In the genomic region with DNA sequence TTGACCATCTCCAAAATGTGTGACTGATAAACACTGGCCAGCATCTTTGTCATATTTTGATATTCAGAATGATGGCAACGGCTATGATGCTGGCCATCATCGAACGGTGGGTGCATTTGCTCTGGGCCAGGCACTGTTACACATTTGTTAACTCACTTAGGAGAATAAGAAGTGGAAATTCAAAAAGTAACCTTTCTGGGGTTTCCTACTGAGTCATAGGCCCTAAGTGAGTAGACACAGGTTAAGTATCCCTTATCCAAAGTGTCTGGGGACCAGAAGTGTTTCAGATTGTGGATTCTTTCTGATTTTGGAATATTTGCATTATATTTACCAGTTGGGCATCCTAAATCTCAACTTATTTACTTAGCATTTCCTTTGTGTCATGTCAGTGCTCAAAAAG, we compare ENCODE assay signal across 5 cellular contexts.
"Had no signal": no experiment of that assay in that cellular context is flagged by ENCODE, and none has a peak within 500 bp of the region (broad histone marks: within the 10 kb centered on the region; RNA-seq: fewer than 3 reads in every experiment).

No MANE protein-coding gene starts in this region.

- H3K9me3 Mint-ChIP-seq: IgD-negative memory B cell had no signal

- ATAC-seq: K562 had no signal

- FAIRE-seq: HTR-8/SVneo had no signal

- H3K36me3 Mint-ChIP-seq: IgD-negative memory B cell had no signal

- H3K4me3 Mint-ChIP-seq: IgD-negative memory B cell had no signal

- H3K27ac Mint-ChIP-seq: IgD-negative memory B cell had no signal

- DNase-seq: KBM-7 had no signal

- H3K4me1 Mint-ChIP-seq: IgD-negative memory B cell had no signal

- H3K27ac ChIP-seq: HL-60 had no signal

- H3K4me3 ChIP-seq: K562 had no signal
